Comparison of ENCODE assay signal across 15 cellular contexts in the genomic region with DNA sequence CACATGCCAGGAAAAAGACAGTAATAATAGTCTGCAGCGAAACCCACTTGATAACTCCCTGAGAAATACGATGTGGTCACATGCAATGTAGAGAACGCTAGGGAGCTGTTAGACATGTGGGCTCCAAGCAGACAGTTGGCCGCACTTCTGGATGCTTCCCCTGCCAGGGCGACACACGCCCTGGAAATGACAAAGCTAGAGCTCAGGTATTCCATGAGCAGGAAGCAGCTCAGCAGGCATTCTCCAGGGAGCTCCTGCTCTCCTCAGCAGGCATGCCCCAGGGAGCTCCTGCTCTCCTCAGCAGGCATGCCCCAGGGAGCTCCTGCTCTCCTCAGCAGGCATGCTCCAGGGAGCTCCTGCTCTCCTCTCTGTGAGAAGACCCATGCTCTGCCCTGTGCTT. TPM values are rescaled to one million over a fixed set of nuclear protein-coding genes. Genes with fewer than 3 reads are reported as not detected.
A peak's percentile ranks its signal among the peaks of the same experiment; 100 is the strongest.
DNase-seq lines count a peak whose midpoint lies in the region; ATAC-seq lines count a peak whose summit lies in the region.
"Had no signal": no experiment of that assay in that cellular context is flagged by ENCODE, and none has a peak within 500 bp of the region (broad histone marks: within the 10 kb centered on the region; RNA-seq: fewer than 3 reads in every experiment).

No MANE protein-coding gene starts in this region.

- ATAC-seq in HG03135 (IDR thresholded peaks at IDR 0.05; ENCODE audit: unreplicated experiment) = no peak
- ATAC-seq: Panc1 had no signal

- H3K23ac ChIP-seq in mesendoderm (ENCODE audit: low read length) = no peak overlapping the region

- H2BK120ac ChIP-seq in mesendoderm (ENCODE audit: low read depth, low read length) = no peak overlapping the region

- no peak overlapping the region for H3K56ac ChIP-seq in mesendoderm (ENCODE audit: low read length)

- H2BK15ac ChIP-seq in mesendoderm (replicated peaks; ENCODE audit: low read depth) = no peak overlapping the region

- no peak overlapping the region for H3K4ac ChIP-seq in mesendoderm (ENCODE audit: low read depth, low read length)

- H2AK5ac ChIP-seq in mesendoderm (ENCODE audit: low read length) = no peak overlapping the region

- no peak overlapping the region for H3K4me3 Mint-ChIP-seq in CD4-positive, alpha-beta memory T cell

- peak; percentile 53 for DNase-seq in AG08395 (ENCODE audit: low spot score)
- peak; percentile 43 for DNase-seq in COR-L47 (lab: John Stamatoyannopoulos, UW)
- DNase-seq in SJSA1 (ENCODE audit: low read depth in 1 of 2, low spot score in 2 of 2) = no peak
- peak; percentile 57 for DNase-seq in mesendoderm
- DNase-seq in KBM-7 = no peak
- DNase-seq in cerebellar nuclear complex (lab: John Stamatoyannopoulos, UW) = no peak
- DNase-seq in CD4-positive, alpha-beta memory T cell = no peak
- DNase-seq: ACHN, DMS153, NCI-H1694 treated with DMSO at 0.1 percent for 48 hours, NCI-H446, NCI-H774, SHP77 had no signal

- no peaks in the 10 kb centered on the region for H3K9me3 ChIP-seq in SJSA1 (replicated peaks)
- H3K9me3 ChIP-seq in CD4-positive, alpha-beta memory T cell (ENCODE audit: control insufficient read depth in 1 of 2, low read length in 2 of 2) = no peaks in the 10 kb centered on the region

- H4K8ac ChIP-seq in mesendoderm (ENCODE audit: low read depth, low read length) = no peak overlapping the region

- no peak overlapping the region for H4K5ac ChIP-seq in mesendoderm (ENCODE audit: low read length)

- no peaks in the 10 kb centered on the region for H3K4me1 Mint-ChIP-seq in CD4-positive, alpha-beta memory T cell

- H3K9ac ChIP-seq in mesendoderm (ENCODE audit: low read length) = no peak overlapping the region

- peaks cover 0 to 2% (median 0%) of the 10 kb centered on the region in 8 donors for H3K9me3 Mint-ChIP-seq in CD4-positive, alpha-beta memory T cell

- in situ Hi-C loops in KBM-7 (cut with MboI; ENCODE audit: low pct_unique_long_range_greater_than_20kb, low sequenced_read_pairs) = no loop called here

- CTCF ChIA-PET in CD4-positive, alpha-beta memory T cell (lab: Charles Lee; ENCODE audit: partially characterized antibody) = interaction anchor here (1.1 kb wide), 1 partner anchor 25 kb away, joined by 3 read pairs; no protein-coding TSS in a partner anchor

- H3K4me3 ChIP-seq in SJSA1 (no peak overlapping the region), mesendoderm (ENCODE audit: low read length) (no peak overlapping the region)
- H3K4me3 ChIP-seq in CD4-positive, alpha-beta memory T cell (ENCODE audit: low read length in 2 of 2) = no peak overlapping the region

- H3K36me3 ChIP-seq in SJSA1 (no peaks in the 10 kb centered on the region), mesendoderm (ENCODE audit: control insufficient read depth, insufficient read depth, low read length) (no peaks in the 10 kb centered on the region)
- H3K36me3 ChIP-seq in CD4-positive, alpha-beta memory T cell (ENCODE audit: insufficient read depth, low read length) = no peaks in the 10 kb centered on the region

- no CpG with 5 or more reads among the region's 6 CpGs for WGBS in mesendoderm (ENCODE audit: extremely low coverage, insufficient coverage, low lambda C conversion rate)

- H3K27ac Mint-ChIP-seq in CD4-positive, alpha-beta memory T cell = no peak overlapping the region

- no peaks in the 10 kb centered on the region for H3K79me2 ChIP-seq in mesendoderm (ENCODE audit: control insufficient read depth, insufficient read depth, low read length)

- H3K4me1 ChIP-seq in SJSA1 (replicated peaks) (peaks cover 46% of the 10 kb centered on the region), mesendoderm (ENCODE audit: control insufficient read depth, low read depth, low read length) (no peaks in the 10 kb centered on the region)
- H3K4me1 ChIP-seq in CD4-positive, alpha-beta memory T cell (ENCODE audit: insufficient read depth, low read length) = no peaks in the 10 kb centered on the region

- intact Hi-C loops in CD4-positive, alpha-beta memory T cell (cut with micrococcal nuclease) = no loop called here

- no peaks in the 10 kb centered on the region for H3K79me1 ChIP-seq in mesendoderm (ENCODE audit: low read length)

- no peak overlapping the region for H3K4me2 ChIP-seq in mesendoderm (ENCODE audit: low read length)

- H3K27ac ChIP-seq in SJSA1 = peak overlapping the region; percentile 84
- H3K27ac ChIP-seq in mesendoderm (ENCODE audit: low read depth, low read length) = no peak overlapping the region
- H3K27ac ChIP-seq in CD4-positive, alpha-beta memory T cell (ENCODE audit: low read depth, low read length) = no peak overlapping the region

- no peak overlapping the region for H2BK5ac ChIP-seq in mesendoderm (ENCODE audit: low read length)

- H3K27me3 Mint-ChIP-seq in CD4-positive, alpha-beta memory T cell = peaks cover 0 to 2% of the 10 kb centered on the region in 2 donors

- no peak overlapping the region for H3K18ac ChIP-seq in mesendoderm (ENCODE audit: low read length)

- POLR2A ChIA-PET in CD4-positive, alpha-beta memory T cell (lab: Charles Lee; ENCODE audit: partially characterized antibody) = no interaction called here

- no peaks in the 10 kb centered on the region for H3K36me3 Mint-ChIP-seq in CD4-positive, alpha-beta memory T cell

- H3K27me3 ChIP-seq in SJSA1 (replicated peaks) (no peaks in the 10 kb centered on the region), mesendoderm (ENCODE audit: insufficient read depth, low read length, poor library complexity) (no peaks in the 10 kb centered on the region)
- H3K27me3 ChIP-seq in CD4-positive, alpha-beta memory T cell (ENCODE audit: insufficient read depth, low read length) = no peaks in the 10 kb centered on the region

RNA-seq across cellular contexts. Expression of a gene that starts 52.4 kb away (rescaled TPM):
- 76.0 and 82.5 TPM in 2 replicates for total RNA-seq in SJSA1 (2014; rRNA removed; shearing (Covaris generic))
- polyA plus RNA-seq in mesendoderm (2013, experiment 1 of 2) = 29.9 TPM
- polyA plus RNA-seq in mesendoderm (2013, experiment 2 of 2) = 29.7 TPM
- 10 to 100 TPM; 21.5 to 23.6 TPM for total RNA-seq in CD4-positive, alpha-beta memory T cell
- polyA plus RNA-seq in CD4-positive, alpha-beta memory T cell = 100 to 1,000 TPM in 1 of 2 donors, 10 to 100 TPM in 1; 59.9 to 102 TPM

Comparison
In these comparisons a context has a peak if more than half of its experiments do, and no peak if none do; other contexts are left out.
1. DNase-seq: peak in AG08395 (single experiment), COR-L47 (single experiment) and mesendoderm (single experiment); none in SJSA1 (0 of 2), KBM-7 (single experiment), cerebellar nuclear complex (0 of 2) and CD4-positive, alpha-beta memory T cell (0 of 5).